8 cellular contexts compared by ENCODE assay signal in genomic region chr9:78704153-78704552, GRCh38.
DNase-seq lines count a peak whose midpoint lies in the region; TF ChIP-seq lines count a peak whose summit lies in the region.
"Not testable (repeated sequence)": the region's sequence is repeated elsewhere in the genome, so short reads cannot be mapped to it uniquely, and the experiment has no call there.

No MANE protein-coding gene starts in this region.

- H3K9me3 ChIP-seq in OCI-LY7 (ENCODE audit: low read length); liver (ENCODE audit: control insufficient read depth in 4 of 4, low read length in 3 of 4); testis: not testable (repeated sequence)

- not testable (repeated sequence) for H3K9ac ChIP-seq in liver (ENCODE audit: low read depth in 1 of 2, low read length in 2 of 2)

- not testable (repeated sequence) for H3K4me2 ChIP-seq in OCI-LY7 (ENCODE audit: low read length)

- H3K27ac Mint-ChIP-seq in CD14-positive monocyte, result not testable (repeated sequence)

- peak; percentile 30 to 68 for TF ChIP-seq RAD21 in liver (IDR thresholded peaks at IDR 0.05)

- not testable (repeated sequence) for H4K20me1 ChIP-seq in OCI-LY7 (ENCODE audit: insufficient read depth, low read length)

- H3K27ac ChIP-seq in OCI-LY7 (ENCODE audit: low read depth, low read length, poor library complexity, severe bottlenecking); liver (ENCODE audit: low read depth in 1 of 2, low read length in 2 of 2); testis: not testable (repeated sequence)

- not testable (repeated sequence) for H3K9me2 ChIP-seq in OCI-LY7 (ENCODE audit: insufficient read depth, low read length)

- TF ChIP-seq POLR2A in testis (IDR thresholded peaks at IDR 0.05), result not testable (repeated sequence)

- H3K27me3 ChIP-seq in liver (ENCODE audit: control insufficient read depth in 4 of 4, insufficient read depth in 4 of 4, low read length in 3 of 4); testis: not testable (repeated sequence)

- H3K36me3 Mint-ChIP-seq in CD14-positive monocyte, result not testable (repeated sequence)

- not testable (repeated sequence) for H3K27me3 Mint-ChIP-seq in CD14-positive monocyte (ENCODE audit: low read depth in 3 of 3)

- H2AFZ ChIP-seq in OCI-LY7 (ENCODE audit: low read length), result not testable (repeated sequence)

- WGBS in liver, result 56% methylated on average over 4 of the region's 4 CpGs
- WGBS in testis, 2 donors, result 83 to 87% methylated on average over 4 of the region's 4 CpGs

- BruUV-seq in OCI-LY7 (replicated peaks; lab: Mats Ljungman, UMichigan), result not testable (repeated sequence)

- CTCF ChIA-PET in OCI-LY7 (lab: Charles Lee; ENCODE audit: unreplicated experiment), result interaction anchor here (0.6 kb wide), 1 partner anchor 14 kb away, joined by 3 read pairs; no protein-coding TSS in a partner anchor

- POLR2A ChIA-PET in OCI-LY7 (lab: Charles Lee), result not testable (repeated sequence)

- not testable (repeated sequence) for H3K36me3 ChIP-seq in OCI-LY7 (ENCODE audit: insufficient read depth, low read length); liver (ENCODE audit: control insufficient read depth in 4 of 4, insufficient read depth in 3 of 4, low read depth in 1 of 4, low read length in 3 of 4); testis (ENCODE audit: low read depth, missing control alignments)

- H3K4me1 ChIP-seq in OCI-LY7 (ENCODE audit: insufficient read depth, low read length, poor library complexity, severe bottlenecking); liver (ENCODE audit: control insufficient read depth in 4 of 4, insufficient read depth in 4 of 4, low read length in 3 of 4); testis: not testable (repeated sequence)

- H3K9me3 Mint-ChIP-seq in CD14-positive monocyte, result not testable (repeated sequence)

- not testable (repeated sequence) for H3K4me3 Mint-ChIP-seq in CD14-positive monocyte

- H3K79me2 ChIP-seq in OCI-LY7 (ENCODE audit: insufficient read depth, low read depth, low read length), result not testable (repeated sequence)

- not testable (repeated sequence) for DNase-seq in CD14-positive monocyte (ENCODE audit: low spot score); LNCaP clone FGC (ENCODE audit: low read depth); OCI-LY7 (ENCODE audit: low spot score); astrocyte of the spinal cord (ENCODE audit: low read depth, low spot score); epithelial cell of proximal tubule (ENCODE audit: low read depth)
- DNase-seq in testis, result peak; percentile 18

- intact Hi-C loops in CD14-positive monocyte (cut with micrococcal nuclease); OCI-LY7 (cut with micrococcal nuclease; ENCODE audit: unreplicated experiment); testis (cut with DNase I; ENCODE audit: low total_unique reads): not testable (repeated sequence)

- in situ Hi-C loops in astrocyte of the spinal cord (cut with HindIII; ENCODE audit: low sequenced_read_pairs), result not testable (repeated sequence)

- H3K4me3 ChIP-seq in GM12875 (ENCODE audit: low read depth, low read length); LNCaP clone FGC (ENCODE audit: low read depth, low read length); OCI-LY7 (ENCODE audit: low read depth, low read length, poor library complexity, severe bottlenecking); astrocyte of the spinal cord (ENCODE audit: low read depth, low read length); epithelial cell of proximal tubule (ENCODE audit: low read depth, low read length); liver (ENCODE audit: low read depth in 1 of 3, low read length in 3 of 3); testis: not testable (repeated sequence)

- H3K4me1 Mint-ChIP-seq in CD14-positive monocyte, result peaks cover 28% of the 10 kb centered on the region

- peak; percentile 38 for TF ChIP-seq CTCF in CD14-positive monocyte (IDR thresholded peaks at IDR 0.05)
- peak; percentile 32; the same call in 1 of the 2 replicates for TF ChIP-seq CTCF in GM12875 (IDR thresholded peaks at IDR 0.05; ENCODE audit: borderline replicate concordance, insufficient read depth, low read depth, low read length)
- peak; percentile 63 for TF ChIP-seq CTCF in LNCaP clone FGC (IDR thresholded peaks at IDR 0.05; ENCODE audit: control insufficient read depth, extremely low read depth, insufficient read depth)
- TF ChIP-seq CTCF in OCI-LY7 (conservative IDR thresholded peaks at IDR 0.05; ENCODE audit: low read length), result peak; percentile 36; the same call in 1 of the 2 replicates
- TF ChIP-seq CTCF in astrocyte of the spinal cord (IDR thresholded peaks at IDR 0.05; ENCODE audit: low read depth, low read length), result peak; percentile 20
- peak; percentile 58 for TF ChIP-seq CTCF in epithelial cell of proximal tubule (conservative IDR thresholded peaks at IDR 0.05; ENCODE audit: low read depth, low read length)
- peak; percentile 22 for TF ChIP-seq CTCF in liver (IDR thresholded peaks at IDR 0.05; ENCODE audit: low read depth, low read length, missing input control)
- peak in 1 of 3 experiments; percentile 21 for TF ChIP-seq CTCF in testis (IDR thresholded peaks at IDR 0.05)
